ENCODE assay signal across 24 cellular contexts in genomic region chr5:54758038-54758437, GRCh38.
DNase-seq lines count a peak whose midpoint lies in the region; ATAC-seq and TF ChIP-seq lines count a peak whose summit lies in the region.
"Had no signal": no experiment of that assay in that cellular context is flagged by ENCODE, and none has a peak within 500 bp of the region (broad histone marks: within the 10 kb centered on the region; RNA-seq: fewer than 3 reads in every experiment).

No MANE protein-coding gene starts in this region.

- H3K9me3 ChIP-seq in GM23248 (ENCODE audit: low read depth) (no peaks in the 10 kb centered on the region), fibroblast of lung (ENCODE audit: control insufficient read depth, insufficient read depth, low read depth, low read length) (no peaks in the 10 kb centered on the region), A673 (ENCODE audit: low read depth, low read length, poor library complexity, severe bottlenecking) (no peaks in the 10 kb centered on the region)
- H3K9me3 ChIP-seq: breast epithelium, left lung, right atrium auricular region, tibial artery had no signal

- H3K4me3 ChIP-seq in GM23248: no peak overlapping the region
- H3K4me3 ChIP-seq in fibroblast of lung (replicated peaks in 1 of 4; ENCODE audit: control extremely low read depth in 1 of 4, insufficient read depth in 1 of 4, low read depth in 3 of 4, low read length in 4 of 4): no peak overlapping the region
- H3K4me3 ChIP-seq in skeletal muscle cell (ENCODE audit: low read depth, low read length): no peak overlapping the region
- H3K4me3 ChIP-seq in A673 (ENCODE audit: low read depth, low read length, poor library complexity, severe bottlenecking): no peak overlapping the region
- H3K4me3 ChIP-seq: breast epithelium, left lung, right atrium auricular region, tibial artery had no signal

- H3K9ac ChIP-seq in GM23248 (no peak overlapping the region), fibroblast of lung (ENCODE audit: insufficient read depth, low read length) (no peak overlapping the region)

- POLR2A ChIA-PET in A673 (lab: Charles Lee; ENCODE audit: low non-redundant PET): no interaction called here

- H2AFZ ChIP-seq in GM23248: no peak overlapping the region
- no peak overlapping the region for H2AFZ ChIP-seq in fibroblast of lung (ENCODE audit: low read length)

- peaks cover 51% of the 10 kb centered on the region for H3K4me1 ChIP-seq in GM23248 (ENCODE audit: insufficient read depth)
- peaks cover 21% of the 10 kb centered on the region for H3K4me1 ChIP-seq in fibroblast of lung (ENCODE audit: control insufficient read depth, extremely low read depth, insufficient read depth, low read length)
- H3K4me1 ChIP-seq in A673 (ENCODE audit: insufficient read depth, low read length, poor library complexity, severe bottlenecking): no peaks in the 10 kb centered on the region
- H3K4me1 ChIP-seq: right atrium auricular region had no signal

- intact Hi-C loops in left cardiac atrium (cut with DNase I): no loop called here
- intact Hi-C loops in A673 (cut with micrococcal nuclease; ENCODE audit: unreplicated experiment): no loop called here

- CTCF ChIA-PET in A673 (lab: Charles Lee): no interaction called here

- H3K4me2 ChIP-seq in GM23248 (ENCODE audit: unreplicated experiment) (peak overlapping the region; percentile 30), fibroblast of lung (ENCODE audit: extremely low read depth, insufficient read depth, low read length) (no peak overlapping the region)

- H3K79me2 ChIP-seq in GM23248 (ENCODE audit: insufficient read depth) (no peaks in the 10 kb centered on the region), fibroblast of lung (ENCODE audit: control insufficient read depth, insufficient read depth, low read length) (no peaks in the 10 kb centered on the region)

- H4K20me1 ChIP-seq in GM23248 (ENCODE audit: insufficient read depth) (no peaks in the 10 kb centered on the region), fibroblast of lung (ENCODE audit: control insufficient read depth, extremely low read depth, insufficient read depth, low read length) (no peaks in the 10 kb centered on the region)

- H3K36me3 ChIP-seq in GM23248 (ENCODE audit: low read depth) (no peaks in the 10 kb centered on the region), fibroblast of lung (ENCODE audit: control insufficient read depth, insufficient read depth, low read length) (no peaks in the 10 kb centered on the region), A673 (ENCODE audit: insufficient read depth, low read length, poor library complexity, severe bottlenecking) (no peaks in the 10 kb centered on the region)
- H3K36me3 ChIP-seq: breast epithelium, left lung, right atrium auricular region, tibial artery, WERI-Rb-1 had no signal

- 66 to 76% methylated on average over 4 of the region's 4 CpGs for WGBS in GM23248 (ENCODE audit: low coverage in 1 of 2, low lambda C conversion rate in 2 of 2, missing lambda C conversion rate in 2 of 2), 2 experiments

- no peak for TF ChIP-seq CTCF in fibroblast of lung (conservative IDR thresholded peaks at IDR 0.05 in 1 of 2, IDR thresholded peaks at IDR 0.05 in 1 of 2; ENCODE audit: low read depth in 1 of 2, low read length in 2 of 2)
- TF ChIP-seq CTCF in A673 (conservative IDR thresholded peaks at IDR 0.05; ENCODE audit: low read depth, low read length): no peak

- H3K9me2 ChIP-seq in GM23248 (ENCODE audit: insufficient read depth): no peaks in the 10 kb centered on the region

- H3F3A ChIP-seq in GM23248 (ENCODE audit: insufficient read depth): peaks cover 34% of the 10 kb centered on the region

- BruUV-seq in A673 (replicated peaks; lab: Mats Ljungman, UMichigan): no TSS peak

- H3K27ac ChIP-seq in GM23248: peak overlapping the region; percentile 50
- no peak overlapping the region for H3K27ac ChIP-seq in fibroblast of lung (ENCODE audit: insufficient read depth, low read length)
- no peak overlapping the region for H3K27ac ChIP-seq in A673 (ENCODE audit: low read depth, low read length, poor library complexity, severe bottlenecking)
- H3K27ac ChIP-seq: breast epithelium, left lung, right atrium auricular region, WERI-Rb-1 had no signal

- no peaks in the 10 kb centered on the region for H3K27me3 ChIP-seq in GM23248 (replicated peaks; ENCODE audit: insufficient read depth)
- no peaks in the 10 kb centered on the region for H3K27me3 ChIP-seq in fibroblast of lung (ENCODE audit: control insufficient read depth, insufficient read depth, low read length)
- no peaks in the 10 kb centered on the region for H3K27me3 ChIP-seq in A673 (replicated peaks; ENCODE audit: insufficient read depth, low read depth, low read length, poor library complexity)
- H3K27me3 ChIP-seq: breast epithelium, left lung, right atrium auricular region, tibial artery had no signal

- DNase-seq in GM23248 (peak; percentile 85), amniotic stem cell (lab: John Stamatoyannopoulos, UW) (peak; percentile 78), fibroblast of lung (ENCODE audit: low read depth in 2 of 2) (peak; percentile 72 to 91), skeletal muscle cell (ENCODE audit: low read depth) (peak; percentile 78), left cardiac atrium (no peak), NCI-H187 (lab: John Stamatoyannopoulos, UW) (no peak), A673 (ENCODE audit: low spot score) (no peak)
- DNase-seq: activated CD4-positive, alpha-beta memory T cell treated with anti-CD3 and anti-CD28 coated beads, Interleukin-2, amount 10 ng/mL, durations not matched to agents 7 days and 5 days; activated naive CD4-positive, alpha-beta T cell treated with anti-CD3 and anti-CD28 coated beads, Interleukin-2, amount 50 U/mL, for 16 hours; activated T-cell treated with anti-CD3 and anti-CD28 coated beads, Interleukin-2, amount 50 U/mL, for 1 hour; effector CD4-positive, alpha-beta T cell; GF-D8; left lung; MV-4-11; NCI-H2029 treated with DMSO at 0.1 percent for 48 hours; NCI-H446 treated with DMSO at 0.1 percent for 48 hours; stimulated activated naive B cell treated with anti-CD40 and anti-IgM and Interleukin-4, amounts not matched to agents 10 μg/mL and 1 μg/mL and 100 μg/mL, for 72 hours; tibial artery; WERI-Rb-1 had no signal

- in situ Hi-C loops in GM23248 (cut with MboI): loop anchor here (10.0 kb wide), 1 partner anchor 233 kb away; no protein-coding TSS in a partner anchor

- ATAC-seq in GM18498 (IDR thresholded peaks at IDR 0.05; ENCODE audit: unreplicated experiment) (no peak), left cardiac atrium (no peak)
- ATAC-seq: HepG2; left lung; Right ventricle myocardium inferior; stimulated activated naive B cell treated with anti-CD40 and anti-IgM and Interleukin-4, amounts not matched to agents 10 μg/mL and 1 μg/mL and 100 μg/mL, for 72 hours had no signal

Comparison
In these comparisons a context has a peak if more than half of its experiments do, and no peak if none do; other contexts are left out.
1. DNase-seq: peak in GM23248 (single experiment), amniotic stem cell (single experiment), fibroblast of lung (2 of 2) and skeletal muscle cell (single experiment); none in left cardiac atrium (single experiment), NCI-H187 (0 of 2) and A673 (single experiment).